ENCODE assay signal across 8 cellular contexts in genomic region chr3:135439632-135440031, GRCh38.
DNase-seq lines count a peak whose midpoint lies in the region; ATAC-seq, FAIRE-seq and TF ChIP-seq lines count a peak whose summit lies in the region.
"Not testable (repeated sequence)": the region's sequence is repeated elsewhere in the genome, so short reads cannot be mapped to it uniquely, and the experiment has no call there.

No MANE protein-coding gene starts in this region.

- TF ChIP-seq POLR2A in A549 (IDR thresholded peaks at IDR 0.05; ENCODE audit: low read length); H1 (IDR thresholded peaks at IDR 0.05; ENCODE audit: control extremely low read depth in 1 of 2, low read depth in 2 of 2, low read length in 2 of 2): not testable (repeated sequence)

- H3K36me3 Mint-ChIP-seq in GM23338 (ENCODE audit: low read depth) = not testable (repeated sequence)

- not testable (repeated sequence) for H3K18ac ChIP-seq in H1 (ENCODE audit: extremely low read depth, low read length); trophoblast cell (ENCODE audit: low read length)

- not testable (repeated sequence) for H3K79me1 ChIP-seq in H1 (ENCODE audit: low read depth, low read length); trophoblast cell (ENCODE audit: low read length)

- not testable (repeated sequence) for H3K23ac ChIP-seq in H1 (ENCODE audit: insufficient read length); trophoblast cell (ENCODE audit: low read length)

- H3K4ac ChIP-seq in H1 (replicated peaks; ENCODE audit: insufficient read length, low read depth, low read length); trophoblast cell (ENCODE audit: low read depth, low read length): not testable (repeated sequence)

- H2AK5ac ChIP-seq in H1 (ENCODE audit: low read depth, low read length); trophoblast cell (ENCODE audit: low read length): not testable (repeated sequence)

- not testable (repeated sequence) for H3K23me2 ChIP-seq in H1 (ENCODE audit: low read depth, low read length)

- not testable (repeated sequence) for H3K27ac Mint-ChIP-seq in GM23338

- not testable (repeated sequence) for TF ChIP-seq CTCF in A549 (IDR thresholded peaks at IDR 0.05); GM23338 (conservative IDR thresholded peaks at IDR 0.05; ENCODE audit: low read depth in 2 of 2); H1 (IDR thresholded peaks at IDR 0.05; ENCODE audit: control extremely low read depth in 1 of 3, insufficient read depth in 1 of 3, low read depth in 1 of 3, low read length in 3 of 3)

- POLR2A ChIA-PET in A549 (lab: Yijun Ruan, JAX) = not testable (repeated sequence)
- POLR2A ChIA-PET in H1 (lab: Charles Lee; ENCODE audit: partially characterized antibody) = interaction anchor here (0.6 to 0.7 kb wide), 3 partner anchors 15 to 365 kb away, joined by 3 read pairs; no protein-coding TSS in a partner anchor

- not testable (repeated sequence) for DNase-seq in A549 (ENCODE audit: low read depth in 1 of 2, low spot score in 1 of 2); GM23338 (ENCODE audit: low spot score); H1 (ENCODE audit: low read depth in 1 of 2, low spot score in 2 of 2); trophoblast cell
- peak; percentile 7 for DNase-seq in NCI-H1436 (lab: John Stamatoyannopoulos, UW)
- DNase-seq in NCI-H526 (lab: John Stamatoyannopoulos, UW) = peak; percentile 22 to 47
- peak; percentile 48 for DNase-seq in SK-N-DZ (ENCODE audit: low spot score)

- not testable (repeated sequence) for H2BK12ac ChIP-seq in H1 (ENCODE audit: low read depth, low read length); trophoblast cell (ENCODE audit: low read length)

- peaks cover 16% of the 10 kb centered on the region; the same call in 2 of the 3 replicates for H3K9me3 Mint-ChIP-seq in GM23338

- not testable (repeated sequence) for H3K4me1 ChIP-seq in A549; GM23338 (ENCODE audit: insufficient read depth); H1 (replicated peaks in 1 of 4; ENCODE audit: control insufficient read depth in 3 of 4, insufficient read depth in 4 of 4, low read length in 3 of 4); iPS-20b (ENCODE audit: insufficient read depth, low read length); trophoblast cell (ENCODE audit: control insufficient read depth in 1 of 2, insufficient read depth in 2 of 2, low read length in 2 of 2)

- not testable (repeated sequence) for H3K79me2 ChIP-seq in GM23338 (replicated peaks; ENCODE audit: insufficient read depth); H1 (ENCODE audit: control insufficient read depth in 1 of 2, insufficient read depth in 2 of 2, low read length in 2 of 2); trophoblast cell (ENCODE audit: control insufficient read depth, insufficient read depth, low read length, poor library complexity)

- H3K27ac ChIP-seq in A549; GM23338 (ENCODE audit: low read depth); H1 (ENCODE audit: low read depth, low read length); iPS-20b (ENCODE audit: low read length); trophoblast cell (ENCODE audit: low read depth, low read length): not testable (repeated sequence)

- not testable (repeated sequence) for H4K20me1 ChIP-seq in GM23338 (replicated peaks; ENCODE audit: insufficient read depth); H1 (replicated peaks in 1 of 2; ENCODE audit: control insufficient read depth in 1 of 2, insufficient read depth in 2 of 2, low read length in 2 of 2)

- H4K91ac ChIP-seq in H1 (replicated peaks; ENCODE audit: insufficient read length, low read length); trophoblast cell (ENCODE audit: low read depth, low read length): not testable (repeated sequence)

- H3K27me3 Mint-ChIP-seq in GM23338 (ENCODE audit: insufficient read depth, low read depth, poor library complexity) = not testable (repeated sequence)

- not testable (repeated sequence) for TF ChIP-seq RAD21 in A549 (conservative IDR thresholded peaks at IDR 0.05 in 1 of 2, IDR thresholded peaks at IDR 0.05 in 1 of 2); H1 (IDR thresholded peaks at IDR 0.05 in 1 of 2, conservative IDR thresholded peaks at IDR 0.05 in 1 of 2; ENCODE audit: low read depth in 2 of 2, low read length in 2 of 2)

- CTCF ChIA-PET in A549 (lab: Yijun Ruan, JAX) = not testable (repeated sequence)
- CTCF ChIA-PET in H1 (lab: Charles Lee; ENCODE audit: partially characterized antibody) = interaction anchor here (0.6 to 1.1 kb wide), 4 partner anchors 17 to 590 kb away, joined by 3 to 4 read pairs (median 4); no protein-coding TSS in a partner anchor

- H4K12ac ChIP-seq in trophoblast cell (ENCODE audit: low read depth, low read length) = peak overlapping the region; percentile 62

- H2AFZ ChIP-seq in GM23338 = peak overlapping the region; percentile 84
- not testable (repeated sequence) for H2AFZ ChIP-seq in H1 (ENCODE audit: low read length); trophoblast cell (ENCODE audit: insufficient read depth, low read length, poor library complexity)

- FAIRE-seq in A549 (lab: Jason Lieb, UNC); H1 (lab: Jason Lieb, UNC): not testable (repeated sequence)

- not testable (repeated sequence) for H2BK20ac ChIP-seq in H1 (ENCODE audit: low read length)

- not testable (repeated sequence) for H3K9me2 ChIP-seq in GM23338 (ENCODE audit: insufficient read depth)

- not testable (repeated sequence) for H3K4me1 Mint-ChIP-seq in GM23338

- H3F3A ChIP-seq in GM23338 (replicated peaks; ENCODE audit: low read depth) = not testable (repeated sequence)

- H4K8ac ChIP-seq in H1 (ENCODE audit: extremely low read depth, insufficient read depth, low read length) (peak overlapping the region; percentile 45; the same call in 1 of the 2 replicates), trophoblast cell (ENCODE audit: low read depth, low read length) (peak overlapping the region; percentile 28)

- WGBS in A549 (ENCODE audit: missing lambda C conversion rate) = 0% methylated on average over 7 of the region's 7 CpGs
- 68% methylated on average over 6 of the region's 7 CpGs; no CpG with 5 or more reads in 1 of the 2 experiments for WGBS in H1 (ENCODE audit: extremely low coverage in 1 of 2, insufficient coverage in 1 of 2, insufficient read length in 1 of 2, insufficient replicate concordance in 2 of 2, low coverage in 1 of 2, low lambda C conversion rate in 2 of 2, missing lambda C conversion rate in 1 of 2), 2 experiments
- no CpG with 5 or more reads among the region's 7 CpGs for WGBS in trophoblast cell (ENCODE audit: extremely low coverage, insufficient coverage, insufficient read length)

- not testable (repeated sequence) for H2BK5ac ChIP-seq in H1 (ENCODE audit: low read depth, low read length); trophoblast cell (ENCODE audit: low read depth, low read length, poor library complexity)

- TF ChIP-seq EP300 in A549 (IDR thresholded peaks at IDR 0.05); H1 (IDR thresholded peaks at IDR 0.05; ENCODE audit: borderline replicate concordance in 1 of 2, low read depth in 2 of 2, low read length in 2 of 2): not testable (repeated sequence)

- H3K4me3 ChIP-seq in A549 (peak overlapping the region; percentile 36), GM23338 (peak overlapping the region; percentile 52), H1 (ENCODE audit: extremely low read depth in 1 of 4, insufficient read depth in 2 of 4, low read depth in 3 of 4, low read length in 4 of 4) (peak overlapping the region in 3 of 4 experiments; percentile 23 to 45 (median 24); a peak in 3 of 8 replicates), iPS-20b (ENCODE audit: low read length) (peak overlapping the region; percentile 61)
- H3K4me3 ChIP-seq in trophoblast cell (ENCODE audit: low read depth, low read length) = not testable (repeated sequence)

- H3K9ac ChIP-seq in H1 (replicated peaks in 1 of 4; ENCODE audit: extremely low read depth in 1 of 4, low read depth in 3 of 4, low read length in 3 of 4); trophoblast cell (ENCODE audit: low read length): not testable (repeated sequence)
- peak overlapping the region; percentile 68; the same call in 1 of the 2 replicates for H3K9ac ChIP-seq in iPS-20b (ENCODE audit: low read depth, low read length)

- not testable (repeated sequence) for ATAC-seq in A549, GM23338

- not testable (repeated sequence) for H3K9me3 ChIP-seq in A549; H1 (ENCODE audit: insufficient read depth in 2 of 2, low read depth in 1 of 2, low read length in 1 of 2); iPS-20b (ENCODE audit: insufficient read depth, low read depth, low read length); trophoblast cell (ENCODE audit: insufficient read depth, low read depth, low read length)

- not testable (repeated sequence) for H3K56ac ChIP-seq in H1 (replicated peaks; ENCODE audit: insufficient read length, low read depth, low read length)

- not testable (repeated sequence) for H3K14ac ChIP-seq in H1 (ENCODE audit: insufficient read length); trophoblast cell (ENCODE audit: low read length)

- H3K4me2 ChIP-seq in A549 = peak overlapping the region; percentile 48
- peak overlapping the region; percentile 69 for H3K4me2 ChIP-seq in GM23338
- H3K4me2 ChIP-seq in H1 (ENCODE audit: insufficient read depth in 1 of 2, low read depth in 2 of 2, low read length in 2 of 2) = peak overlapping the region; percentile 31 to 59; a peak in 3 of 4 replicates
- not testable (repeated sequence) for H3K4me2 ChIP-seq in trophoblast cell (ENCODE audit: low read length)

- H2BK15ac ChIP-seq in H1 (ENCODE audit: low read length) = not testable (repeated sequence)

- H4K5ac ChIP-seq in H1 (ENCODE audit: insufficient read length, low read depth, low read length) = not testable (repeated sequence)

- not testable (repeated sequence) for H2BK120ac ChIP-seq in H1 (replicated peaks; ENCODE audit: low read depth, low read length); trophoblast cell (ENCODE audit: insufficient read depth, low read length, poor library complexity)

- H3K27me3 ChIP-seq in GM23338 (ENCODE audit: insufficient read depth); H1 (replicated peaks in 1 of 4; ENCODE audit: control insufficient read depth in 3 of 4, extremely low read depth in 1 of 4, insufficient read depth in 3 of 4, low read length in 3 of 4); iPS-20b (ENCODE audit: insufficient read depth, low read length); trophoblast cell (ENCODE audit: insufficient read depth, low read length): not testable (repeated sequence)

- peak overlapping the region; percentile 65 for H3K4me3 Mint-ChIP-seq in GM23338

- not testable (repeated sequence) for H3K36me3 ChIP-seq in GM23338 (ENCODE audit: insufficient read depth); H1 (ENCODE audit: control insufficient read depth in 2 of 4, insufficient read depth in 4 of 4, low read length in 3 of 4); iPS-20b (ENCODE audit: insufficient read depth, low read depth, low read length); trophoblast cell (ENCODE audit: control insufficient read depth in 1 of 2, insufficient read depth in 2 of 2, low read length in 2 of 2)
